In genomic region chr17:7392696-7393612, GRCh38 we compare ENCODE assay signal across 9 cellular contexts. TPM values are rescaled to one million over a fixed set of nuclear protein-coding genes. Genes with fewer than 3 reads are reported as not detected.
DNase-seq lines count a peak whose midpoint lies in the region; TF ChIP-seq lines count a peak whose summit lies in the region.
"Had no signal": no experiment of that assay in that cellular context is flagged by ENCODE, and none has a peak within 500 bp of the region (broad histone marks: within the 10 kb centered on the region; RNA-seq: fewer than 3 reads in every experiment).

No MANE protein-coding gene starts in this region.

- H3K9me3 Mint-ChIP-seq in activated CD4-positive, alpha-beta T cell treated with anti-CD3 and anti-CD28 coated beads, Interleukin-2, amount 10 ng/mL, durations not matched to agents 24 days and 14 days = no peaks in the 10 kb centered on the region

- H3K36me3 ChIP-seq in ascending aorta (peaks cover 17 to 41% of the 10 kb centered on the region in 2 donors), kidney epithelial cell (ENCODE audit: control insufficient read depth, insufficient read depth, low read length) (peaks cover 1% of the 10 kb centered on the region), subcutaneous abdominal adipose tissue (ENCODE audit: control insufficient read depth in 5 of 5, insufficient read depth in 5 of 5, low read length in 5 of 5) (peaks cover 0 to 43% (median 32%) of the 10 kb centered on the region in 5 donors)

- H3K27me3 Mint-ChIP-seq in activated CD4-positive, alpha-beta T cell treated with anti-CD3 and anti-CD28 coated beads, Interleukin-2, amount 10 ng/mL, durations not matched to agents 24 days and 14 days = no peaks in the 10 kb centered on the region

- H3K27ac Mint-ChIP-seq in activated CD4-positive, alpha-beta T cell treated with anti-CD3 and anti-CD28 coated beads, Interleukin-2, amount 10 ng/mL, durations not matched to agents 24 days and 14 days = peak overlapping the region; percentile 51

- no peak for DNase-seq in activated CD4-positive, alpha-beta T cell treated with anti-CD3 and anti-CD28 coated beads, Interleukin-2, amount 10 ng/mL, durations not matched to agents 24 days and 14 days
- no peak for DNase-seq in activated CD4-positive, alpha-beta T cell treated with anti-CD3 and anti-CD28 coated beads, Interleukin-2, amount 50 U/mL, for 4 hours
- DNase-seq in ascending aorta (ENCODE audit: low spot score in 2 of 2) (no peak), kidney epithelial cell (ENCODE audit: low read depth) (no peak), mucosa of gallbladder (ENCODE audit: low spot score) (no peak), GOT3 (lab: John Stamatoyannopoulos, UW) (no peak)
- no peak for DNase-seq in stimulated activated CD4-positive, alpha-beta T cell treated with anti-CD3 and anti-CD28 coated beads, Interleukin-15, amount 100 ng/mL, for 24 hours

- H3K4me3 ChIP-seq in ascending aorta (peak overlapping the region; percentile 78 to 85), kidney epithelial cell (ENCODE audit: low read depth, low read length) (peak overlapping the region; percentile 57), subcutaneous abdominal adipose tissue (ENCODE audit: low read depth in 1 of 5, low read length in 5 of 5) (peak overlapping the region in 4 of 5 donors; percentile 72 to 80 (median 74))

- peaks cover 25% of the 10 kb centered on the region for H3K36me3 Mint-ChIP-seq in activated CD4-positive, alpha-beta T cell treated with anti-CD3 and anti-CD28 coated beads, Interleukin-2, amount 10 ng/mL, durations not matched to agents 24 days and 14 days (ENCODE audit: low read depth)

- peaks cover 5 to 14% of the 10 kb centered on the region in 2 donors for H3K4me1 ChIP-seq in ascending aorta
- H3K4me1 ChIP-seq in subcutaneous abdominal adipose tissue (ENCODE audit: control insufficient read depth in 5 of 5, insufficient read depth in 5 of 5, low read length in 5 of 5) = peaks cover 0 to 33% (median 18%) of the 10 kb centered on the region in 5 donors

- no peak for TF ChIP-seq CTCF in ascending aorta (IDR thresholded peaks at IDR 0.05)
- TF ChIP-seq CTCF in kidney epithelial cell (IDR thresholded peaks at IDR 0.05; ENCODE audit: insufficient read depth, low read length, poor library complexity, severe bottlenecking) = no peak

- H3K27ac ChIP-seq in ascending aorta (peak overlapping the region; percentile 0 to 91), subcutaneous abdominal adipose tissue (ENCODE audit: low read depth, low read length) (no peak overlapping the region)

- peaks cover 28% of the 10 kb centered on the region for H3K4me1 Mint-ChIP-seq in activated CD4-positive, alpha-beta T cell treated with anti-CD3 and anti-CD28 coated beads, Interleukin-2, amount 10 ng/mL, durations not matched to agents 24 days and 14 days

- peak overlapping the region in 3 of 5 donors; percentile 80 to 82 (median 82) for H3K9ac ChIP-seq in subcutaneous abdominal adipose tissue (ENCODE audit: low read length in 5 of 5)

- no peaks in the 10 kb centered on the region for H3K9me3 ChIP-seq in ascending aorta
- no peaks in the 10 kb centered on the region for H3K9me3 ChIP-seq in subcutaneous abdominal adipose tissue (ENCODE audit: control insufficient read depth in 5 of 5, low read length in 5 of 5)

- no peaks in the 10 kb centered on the region for H3K27me3 ChIP-seq in ascending aorta
- no peaks in the 10 kb centered on the region for H3K27me3 ChIP-seq in kidney epithelial cell (ENCODE audit: control insufficient read depth, insufficient read depth, low read length)
- H3K27me3 ChIP-seq in subcutaneous abdominal adipose tissue (ENCODE audit: control insufficient read depth in 5 of 5, insufficient read depth in 4 of 5, low read length in 5 of 5) = no peaks in the 10 kb centered on the region

- intact Hi-C loops in activated CD4-positive, alpha-beta T cell treated with anti-CD3 and anti-CD28 coated beads, Interleukin-2, amount 10 ng/mL, durations not matched to agents 24 days and 14 days (cut with micrococcal nuclease) = no loop called here
- intact Hi-C loops in ascending aorta (cut with DNase I) = no loop called here

- peak overlapping the region; percentile 96 for H3K4me3 Mint-ChIP-seq in activated CD4-positive, alpha-beta T cell treated with anti-CD3 and anti-CD28 coated beads, Interleukin-2, amount 10 ng/mL, durations not matched to agents 24 days and 14 days

RNA-seq across cellular contexts. Expression of gene PLSCR3, which starts 1.4 kb away (rescaled TPM):
- total RNA-seq in activated CD4-positive, alpha-beta T cell treated with anti-CD3 and anti-CD28 coated beads, Interleukin-2, amount 10 ng/mL, durations not matched to agents 24 days and 14 days = 75.5 and 79.8 TPM in 2 replicates
- total RNA-seq in ascending aorta = 297 TPM
- total RNA-seq in kidney epithelial cell = 61.8 and 74.7 TPM in 2 replicates
- total RNA-seq in mucosa of gallbladder = 39.7 TPM

RNA-seq across cellular contexts. Expression of gene TMEM256, which starts 10.9 kb away (rescaled TPM):
- 47.4 and 59.3 TPM in 2 replicates for total RNA-seq in activated CD4-positive, alpha-beta T cell treated with anti-CD3 and anti-CD28 coated beads, Interleukin-2, amount 10 ng/mL, durations not matched to agents 24 days and 14 days
- total RNA-seq in ascending aorta (241 TPM), kidney epithelial cell (66.9 and 77.1 TPM in 2 replicates), mucosa of gallbladder (67.5 TPM)

RNA-seq across cellular contexts. Expression of gene TNK1, which starts 12.1 kb away (rescaled TPM):
- 5.3 and 5.5 TPM in 2 replicates for total RNA-seq in activated CD4-positive, alpha-beta T cell treated with anti-CD3 and anti-CD28 coated beads, Interleukin-2, amount 10 ng/mL, durations not matched to agents 24 days and 14 days
- total RNA-seq in ascending aorta = 0.43 TPM
- total RNA-seq in kidney epithelial cell = 4.0 and 13.3 TPM in 2 replicates
- total RNA-seq in mucosa of gallbladder = 11.7 TPM

RNA-seq across cellular contexts. Expression of gene NLGN2, which starts 14.7 kb away (rescaled TPM):
- total RNA-seq in activated CD4-positive, alpha-beta T cell treated with anti-CD3 and anti-CD28 coated beads, Interleukin-2, amount 10 ng/mL, durations not matched to agents 24 days and 14 days = 2.9 and 3.0 TPM in 2 replicates
- total RNA-seq in ascending aorta (34.3 TPM), kidney epithelial cell (8.3 and 8.4 TPM in 2 replicates), mucosa of gallbladder (35.2 TPM)

RNA-seq across cellular contexts. Expression of gene SPEM1, which starts 27.2 kb away (rescaled TPM):
- not detected in 2 replicates for total RNA-seq in activated CD4-positive, alpha-beta T cell treated with anti-CD3 and anti-CD28 coated beads, Interleukin-2, amount 10 ng/mL, durations not matched to agents 24 days and 14 days
- total RNA-seq in ascending aorta (not detected), kidney epithelial cell (not detected in 2 replicates), mucosa of gallbladder (not detected)
- total RNA-seq: RPMI7951 had no signal
